ENCODE assay signal across 1 cellular context in genomic region chr1:228007054-228007800, GRCh38.
TF ChIP-seq lines count a peak whose summit lies in the region.

No MANE protein-coding gene starts in this region.

TF ChIP-seq in HCT116, 20 proteins besides CTCF, POLR2A, EP300 and RAD21 (continued from another document):
- TF ChIP-seq EZH2 (IDR thresholded peaks at IDR 0.05), result no peak
- no peak for TF ChIP-seq POLR2AphosphoS5 (IDR thresholded peaks at IDR 0.05; ENCODE audit: low read depth, low read length)
- no peak for TF ChIP-seq TCF7L2 (IDR thresholded peaks at IDR 0.05; ENCODE audit: borderline replicate concordance, extremely low read depth, insufficient read depth, insufficient read length)
- TF ChIP-seq, protein P1, sequence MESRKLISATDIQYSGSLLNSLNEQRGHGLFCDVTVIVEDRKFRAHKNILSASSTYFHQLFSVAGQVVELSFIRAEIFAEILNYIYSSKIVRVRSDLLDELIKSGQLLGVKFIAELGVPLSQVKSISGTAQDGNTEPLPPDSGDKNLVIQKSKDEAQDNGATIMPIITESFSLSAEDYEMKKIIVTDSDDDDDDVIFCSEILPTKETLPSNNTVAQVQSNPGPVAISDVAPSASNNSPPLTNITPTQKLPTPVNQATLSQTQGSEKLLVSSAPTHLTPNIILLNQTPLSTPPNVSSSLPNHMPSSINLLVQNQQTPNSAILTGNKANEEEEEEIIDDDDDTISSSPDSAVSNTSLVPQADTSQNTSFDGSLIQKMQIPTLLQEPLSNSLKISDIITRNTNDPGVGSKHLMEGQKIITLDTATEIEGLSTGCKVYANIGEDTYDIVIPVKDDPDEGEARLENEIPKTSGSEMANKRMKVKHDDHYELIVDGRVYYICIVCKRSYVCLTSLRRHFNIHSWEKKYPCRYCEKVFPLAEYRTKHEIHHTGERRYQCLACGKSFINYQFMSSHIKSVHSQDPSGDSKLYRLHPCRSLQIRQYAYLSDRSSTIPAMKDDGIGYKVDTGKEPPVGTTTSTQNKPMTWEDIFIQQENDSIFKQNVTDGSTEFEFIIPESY (IDR thresholded peaks at IDR 0.05; ENCODE audit: extremely low read depth, insufficient replicate concordance, low read length), result no peak
- TF ChIP-seq ELF1 (IDR thresholded peaks at IDR 0.05; ENCODE audit: borderline replicate concordance, low read depth), result no peak
- TF ChIP-seq REST (IDR thresholded peaks at IDR 0.05; ENCODE audit: low read depth), result no peak
- TF ChIP-seq FOSL1 (IDR thresholded peaks at IDR 0.05; ENCODE audit: low read depth), result no peak
- no peak for TF ChIP-seq ZNF274 (IDR thresholded peaks at IDR 0.05; ENCODE audit: low read depth, low read length)
